In genomic region chr10:74320026-74320425, GRCh38 we compare ENCODE assay signal across 3 cellular contexts.
TF ChIP-seq lines count a peak whose summit lies in the region.

No MANE protein-coding gene starts in this region.

TF ChIP-seq in GM12878, 131 proteins besides CTCF, POLR2A, EP300 and RAD21:
- TF ChIP-seq RAD51 (IDR thresholded peaks at IDR 0.05) = no peak
- TF ChIP-seq STAT1 (conservative IDR thresholded peaks at IDR 0.05) = no peak
- peak; percentile 77; the same call in 1 of the 2 replicates for TF ChIP-seq CBX5 (IDR thresholded peaks at IDR 0.05; ENCODE audit: low read depth)

TF ChIP-seq in H1, 55 proteins besides CTCF, POLR2A, EP300 and RAD21:
- TF ChIP-seq CBX5 (IDR thresholded peaks at IDR 0.05; ENCODE audit: low read depth, low read length) (no peak), KDM5A (IDR thresholded peaks at IDR 0.05; ENCODE audit: low read length) (no peak), BCL11A (IDR thresholded peaks at IDR 0.05; ENCODE audit: low read depth in 2 of 2, low read length in 2 of 2) (no peak), SP1 (IDR thresholded peaks at IDR 0.05; ENCODE audit: low read depth, low read length) (no peak), RFX5 (IDR thresholded peaks at IDR 0.05; ENCODE audit: borderline replicate concordance, low read depth, low read length) (no peak), CEBPB (IDR thresholded peaks at IDR 0.05; ENCODE audit: low read depth, low read length) (no peak), EGR1 (IDR thresholded peaks at IDR 0.05; ENCODE audit: borderline replicate concordance, low read depth, low read length) (no peak), RBBP5 (IDR thresholded peaks at IDR 0.05; ENCODE audit: borderline replicate concordance, low read depth, low read length) (no peak), MAX (IDR thresholded peaks at IDR 0.05) (no peak), TEAD4 (IDR thresholded peaks at IDR 0.05; ENCODE audit: low read depth, low read length) (no peak), ATF3 (IDR thresholded peaks at IDR 0.05; ENCODE audit: insufficient read depth, low read depth, low read length) (no peak), CBX8 (IDR thresholded peaks at IDR 0.05; ENCODE audit: borderline replicate concordance, low read depth, low read length) (no peak), ASH2L (IDR thresholded peaks at IDR 0.05; ENCODE audit: low read length) (no peak)

TF ChIP-seq in neural cell, 6 proteins besides CTCF, POLR2A, EP300 and RAD21:
- TF ChIP-seq TAF1 (IDR thresholded peaks at IDR 0.05; ENCODE audit: low read depth) (no peak), SMC3 (conservative IDR thresholded peaks at IDR 0.05; ENCODE audit: poor library complexity) (no peak), MXI1 (conservative IDR thresholded peaks at IDR 0.05; ENCODE audit: poor library complexity, severe bottlenecking) (no peak)
